Comparison of ENCODE assay signal across 10 cellular contexts in genomic region chr4:102439835-102440234, GRCh38.
A peak's percentile ranks its signal among the peaks of the same experiment; 100 is the strongest.
DNase-seq lines count a peak whose midpoint lies in the region; ATAC-seq, FAIRE-seq and TF ChIP-seq lines count a peak whose summit lies in the region.
"Had no signal": no experiment of that assay in that cellular context is flagged by ENCODE, and none has a peak within 500 bp of the region (broad histone marks: within the 10 kb centered on the region; RNA-seq: fewer than 3 reads in every experiment).

No MANE protein-coding gene starts in this region.

- no peaks in the 10 kb centered on the region for H4K20me1 ChIP-seq in GM23338 (replicated peaks; ENCODE audit: insufficient read depth)
- no peaks in the 10 kb centered on the region for H4K20me1 ChIP-seq in keratinocyte (ENCODE audit: control insufficient read depth, extremely low read depth, insufficient read depth, low read length)

- intact Hi-C loops in spleen (cut with DNase I; ENCODE audit: low total_unique reads) = loop anchor here (10.0 kb wide), 2 partner anchors 95 to 655 kb away; partner anchors contain the start of genes BDH2 and SLC39A8

- TF ChIP-seq EP300 in tibial nerve (IDR thresholded peaks at IDR 0.05) = no peak

- peak overlapping the region; percentile 39 for H3K9ac ChIP-seq in keratinocyte (ENCODE audit: control insufficient read depth, extremely low read depth, insufficient read depth, low read length)

- peaks cover 17% of the 10 kb centered on the region for H3K4me1 ChIP-seq in GM23338 (ENCODE audit: insufficient read depth)
- H3K4me1 ChIP-seq in keratinocyte (ENCODE audit: control insufficient read depth, extremely low read depth, insufficient read depth, low read length) = peaks cover 15% of the 10 kb centered on the region
- H3K4me1 ChIP-seq in tibial nerve = peaks cover 0 to 23% (median 13%) of the 10 kb centered on the region in 4 donors
- H3K4me1 ChIP-seq in spleen = peaks cover 0 to 6% (median 0%) of the 10 kb centered on the region in 6 donors

- DNase-seq in GM23338 (ENCODE audit: low spot score) (no peak), keratinocyte (ENCODE audit: low read depth, low spot score) (no peak), tibial nerve (ENCODE audit: low spot score in 2 of 2) (peak in 1 of 2 donors; percentile 17), COLO829 (ENCODE audit: low spot score) (no peak), NCI-H524 treated with DMSO at 0.1 percent for 48 hours (lab: John Stamatoyannopoulos, UW) (no peak), spleen (no peak)
- DNase-seq: activated T-cell treated with anti-CD3 and anti-CD28 coated beads for 4 hours, mesendoderm had no signal

- H3K4me2 ChIP-seq in GM23338 = peak overlapping the region; percentile 35; the same call in 1 of the 2 replicates
- H3K4me2 ChIP-seq in keratinocyte (ENCODE audit: control insufficient read depth, extremely low read depth, insufficient read depth, low read depth, low read length) = no peak overlapping the region

- no peaks in the 10 kb centered on the region for H3F3A ChIP-seq in GM23338 (replicated peaks; ENCODE audit: low read depth)

- peaks cover 17% of the 10 kb centered on the region for H3K4me1 Mint-ChIP-seq in GM23338
- peaks cover 26% of the 10 kb centered on the region for H3K4me1 Mint-ChIP-seq in brain

- H3K36me3 Mint-ChIP-seq in GM23338 (ENCODE audit: low read depth) = no peaks in the 10 kb centered on the region; the same call in 2 of the 3 replicates
- H3K36me3 Mint-ChIP-seq in brain = no peaks in the 10 kb centered on the region

- H3K27me3 ChIP-seq in GM23338 (ENCODE audit: insufficient read depth) (no peaks in the 10 kb centered on the region), keratinocyte (ENCODE audit: control insufficient read depth, extremely low read depth, insufficient read depth, low read length) (no peaks in the 10 kb centered on the region), tibial nerve (no peaks in the 10 kb centered on the region), spleen (replicated peaks in 1 of 7) (no peaks in the 10 kb centered on the region)

- H3K4me3 Mint-ChIP-seq in GM23338 = no peak overlapping the region
- peak overlapping the region in 3 of 5 experiments; percentile 12 to 58 (median 34) for H3K4me3 Mint-ChIP-seq in brain

- TF ChIP-seq CTCF in GM23338 (conservative IDR thresholded peaks at IDR 0.05; ENCODE audit: low read depth in 2 of 2) = no peak
- no peak for TF ChIP-seq CTCF in brain (conservative IDR thresholded peaks at IDR 0.05)
- no peak for TF ChIP-seq CTCF in keratinocyte (optimal IDR thresholded peaks at IDR 0.05 in 1 of 3, IDR thresholded peaks at IDR 0.05 in 1 of 3, conservative IDR thresholded peaks at IDR 0.05 in 1 of 3; ENCODE audit: extremely low read depth in 1 of 3, insufficient read depth in 2 of 3, low read length in 3 of 3)
- TF ChIP-seq CTCF in tibial nerve (IDR thresholded peaks at IDR 0.05) = no peak
- no peak for TF ChIP-seq CTCF in spleen (IDR thresholded peaks at IDR 0.05 in 8 of 11, conservative IDR thresholded peaks at IDR 0.05 in 3 of 11)

- no peak overlapping the region for H3K4me3 ChIP-seq in GM23338
- H3K4me3 ChIP-seq in keratinocyte (ENCODE audit: control insufficient read depth in 2 of 3, extremely low read depth in 1 of 3, insufficient read depth in 2 of 3, low read depth in 1 of 3, low read length in 3 of 3) = no peak overlapping the region
- no peak overlapping the region for H3K4me3 ChIP-seq in tibial nerve
- no peak overlapping the region for H3K4me3 ChIP-seq in spleen

- ATAC-seq in GM23338 (no peak), GM18867 (IDR thresholded peaks at IDR 0.05; ENCODE audit: unreplicated experiment) (no peak)

- TF ChIP-seq POLR2A in tibial nerve (IDR thresholded peaks at IDR 0.05) (no peak), spleen (IDR thresholded peaks at IDR 0.05) (no peak)

- dilution Hi-C loops in keratinocyte (cut with MboI; ENCODE audit: extremely low pct_ligation_motif_present, low sequenced_read_pairs) = no loop called here

- H3K9me2 ChIP-seq in GM23338 (ENCODE audit: insufficient read depth) = no peaks in the 10 kb centered on the region

- peak; percentile 13 for FAIRE-seq in keratinocyte (lab: Jason Lieb, UNC)

- H3K9me3 ChIP-seq in keratinocyte (ENCODE audit: control insufficient read depth, low read depth, low read length) (no peaks in the 10 kb centered on the region), tibial nerve (no peaks in the 10 kb centered on the region), spleen (no peaks in the 10 kb centered on the region)

- H3K9me1 ChIP-seq in keratinocyte (ENCODE audit: control insufficient read depth, extremely low read depth, insufficient read depth, low read length) = no peaks in the 10 kb centered on the region

- H3K79me2 ChIP-seq in GM23338 (replicated peaks; ENCODE audit: insufficient read depth) (no peaks in the 10 kb centered on the region), keratinocyte (ENCODE audit: control insufficient read depth, insufficient read depth, low read length) (no peaks in the 10 kb centered on the region)

- H3K27me3 Mint-ChIP-seq in GM23338 (ENCODE audit: insufficient read depth, low read depth, poor library complexity) (no peaks in the 10 kb centered on the region), brain (peaks cover 3% of the 10 kb centered on the region)

- H2AFZ ChIP-seq in GM23338 = no peak overlapping the region
- H2AFZ ChIP-seq in keratinocyte (ENCODE audit: control insufficient read depth, low read length) = no peak overlapping the region

- H3K27ac Mint-ChIP-seq in GM23338 = peak overlapping the region; percentile 78
- peak overlapping the region; percentile 62 to 94 (median 90) for H3K27ac Mint-ChIP-seq in brain

- H3K9me3 Mint-ChIP-seq in GM23338 (peaks cover 4% of the 10 kb centered on the region; the same call in 1 of the 3 replicates), brain (peaks cover 0 to 14% (median 7%) of the 10 kb centered on the region in 5 experiments)

- no peaks in the 10 kb centered on the region for H3K36me3 ChIP-seq in GM23338 (ENCODE audit: insufficient read depth)
- no peaks in the 10 kb centered on the region for H3K36me3 ChIP-seq in keratinocyte (ENCODE audit: control insufficient read depth in 2 of 2, extremely low read depth in 1 of 2, insufficient read depth in 2 of 2, low read length in 2 of 2)
- H3K36me3 ChIP-seq in tibial nerve = no peaks in the 10 kb centered on the region
- H3K36me3 ChIP-seq in spleen = no peaks in the 10 kb centered on the region

- H3K27ac ChIP-seq in GM23338 (ENCODE audit: low read depth) (no peak overlapping the region), keratinocyte (ENCODE audit: control insufficient read depth, insufficient read depth, low read length) (peak overlapping the region; percentile 59), tibial nerve (peak overlapping the region; percentile 16 to 91 (median 70)), spleen (peak overlapping the region in 1 of 8 donors; percentile 41)

TF ChIP-seq in GM23338, 12 proteins besides CTCF, POLR2A, EP300 and RAD21 (continues in another document):
- TF ChIP-seq ZNF331 (CRISPR knock-in tag; IDR thresholded peaks at IDR 0.05; ENCODE audit: low read depth) = no peak
- TF ChIP-seq JUNB (IDR thresholded peaks at IDR 0.05; ENCODE audit: unreplicated experiment) = no peak
- no peak for TF ChIP-seq ZNF114 (CRISPR knock-in tag; IDR thresholded peaks at IDR 0.05)
- TF ChIP-seq ETS1 (IDR thresholded peaks at IDR 0.05) = no peak
- no peak for TF ChIP-seq REST (IDR thresholded peaks at IDR 0.05; ENCODE audit: unreplicated experiment)
- TF ChIP-seq EZH2phosphoT487 (IDR thresholded peaks at IDR 0.05; ENCODE audit: unreplicated experiment) = no peak
- no peak for TF ChIP-seq EZH2 (IDR thresholded peaks at IDR 0.05; ENCODE audit: low read depth, unreplicated experiment)
- no peak for TF ChIP-seq NANOG (IDR thresholded peaks at IDR 0.05; ENCODE audit: borderline replicate concordance)
- no peak for TF ChIP-seq STAT1 (IDR thresholded peaks at IDR 0.05; ENCODE audit: unreplicated experiment)
- TF ChIP-seq POLR2AphosphoS5 (IDR thresholded peaks at IDR 0.05; ENCODE audit: low read depth) = no peak
- TF ChIP-seq CREB1 (CRISPR knock-in tag; IDR thresholded peaks at IDR 0.05; ENCODE audit: low read depth) = no peak
